ENCODE assay signal across 8 cellular contexts in genomic region chr19:17075035-17075859, GRCh38. TPM values are rescaled to one million over a fixed set of nuclear protein-coding genes. Genes with fewer than 3 reads are reported as not detected.
DNase-seq lines count a peak whose midpoint lies in the region; ATAC-seq and TF ChIP-seq lines count a peak whose summit lies in the region.

A gene with protein sequence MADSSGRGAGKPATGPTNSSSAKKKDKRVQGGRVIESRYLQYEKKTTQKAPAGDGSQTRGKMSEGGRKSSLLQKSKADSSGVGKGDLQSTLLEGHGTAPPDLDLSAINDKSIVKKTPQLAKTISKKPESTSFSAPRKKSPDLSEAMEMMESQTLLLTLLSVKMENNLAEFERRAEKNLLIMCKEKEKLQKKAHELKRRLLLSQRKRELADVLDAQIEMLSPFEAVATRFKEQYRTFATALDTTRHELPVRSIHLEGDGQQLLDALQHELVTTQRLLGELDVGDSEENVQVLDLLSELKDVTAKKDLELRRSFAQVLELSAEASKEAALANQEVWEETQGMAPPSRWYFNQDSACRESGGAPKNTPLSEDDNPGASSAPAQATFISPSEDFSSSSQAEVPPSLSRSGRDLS (minus strand): TSS chr19:17075452. CDS start chr19:17075422, 30 bp downstream.
A gene with protein sequence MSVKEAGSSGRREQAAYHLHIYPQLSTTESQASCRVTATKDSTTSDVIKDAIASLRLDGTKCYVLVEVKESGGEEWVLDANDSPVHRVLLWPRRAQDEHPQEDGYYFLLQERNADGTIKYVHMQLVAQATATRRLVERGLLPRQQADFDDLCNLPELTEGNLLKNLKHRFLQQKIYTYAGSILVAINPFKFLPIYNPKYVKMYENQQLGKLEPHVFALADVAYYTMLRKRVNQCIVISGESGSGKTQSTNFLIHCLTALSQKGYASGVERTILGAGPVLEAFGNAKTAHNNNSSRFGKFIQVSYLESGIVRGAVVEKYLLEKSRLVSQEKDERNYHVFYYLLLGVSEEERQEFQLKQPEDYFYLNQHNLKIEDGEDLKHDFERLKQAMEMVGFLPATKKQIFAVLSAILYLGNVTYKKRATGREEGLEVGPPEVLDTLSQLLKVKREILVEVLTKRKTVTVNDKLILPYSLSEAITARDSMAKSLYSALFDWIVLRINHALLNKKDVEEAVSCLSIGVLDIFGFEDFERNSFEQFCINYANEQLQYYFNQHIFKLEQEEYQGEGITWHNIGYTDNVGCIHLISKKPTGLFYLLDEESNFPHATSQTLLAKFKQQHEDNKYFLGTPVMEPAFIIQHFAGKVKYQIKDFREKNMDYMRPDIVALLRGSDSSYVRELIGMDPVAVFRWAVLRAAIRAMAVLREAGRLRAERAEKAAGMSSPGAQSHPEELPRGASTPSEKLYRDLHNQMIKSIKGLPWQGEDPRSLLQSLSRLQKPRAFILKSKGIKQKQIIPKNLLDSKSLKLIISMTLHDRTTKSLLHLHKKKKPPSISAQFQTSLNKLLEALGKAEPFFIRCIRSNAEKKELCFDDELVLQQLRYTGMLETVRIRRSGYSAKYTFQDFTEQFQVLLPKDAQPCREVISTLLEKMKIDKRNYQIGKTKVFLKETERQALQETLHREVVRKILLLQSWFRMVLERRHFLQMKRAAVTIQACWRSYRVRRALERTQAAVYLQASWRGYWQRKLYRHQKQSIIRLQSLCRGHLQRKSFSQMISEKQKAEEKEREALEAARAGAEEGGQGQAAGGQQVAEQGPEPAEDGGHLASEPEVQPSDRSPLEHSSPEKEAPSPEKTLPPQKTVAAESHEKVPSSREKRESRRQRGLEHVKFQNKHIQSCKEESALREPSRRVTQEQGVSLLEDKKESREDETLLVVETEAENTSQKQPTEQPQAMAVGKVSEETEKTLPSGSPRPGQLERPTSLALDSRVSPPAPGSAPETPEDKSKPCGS (N-terminal part only) (plus strand): TSS chr19:17075777. CDS start chr19:17101718, 25,941 bp downstream.

- peaks cover 6% of the 10 kb centered on the region for H3K27me3 Mint-ChIP-seq in neural progenitor cell (ENCODE audit: insufficient read depth, low read depth)

- H3K27ac ChIP-seq in foreskin keratinocyte = peak within 1 kb of the TSS; percentile 85
- H3K27ac ChIP-seq in neural progenitor cell = peak within 1 kb of the TSS; percentile 40
- peak within 1 kb of the TSS; percentile 70 for H3K27ac ChIP-seq in stomach smooth muscle (ENCODE audit: low read length)

- peaks cover 62% of the 10 kb centered on the region for H3K79me2 ChIP-seq in neural progenitor cell (ENCODE audit: low read depth)

- peaks cover 15% of the 10 kb centered on the region for H3F3A ChIP-seq in neural progenitor cell (ENCODE audit: low read depth)

- peak; percentile 99 for DNase-seq in GM03348 (ENCODE audit: low spot score)
- DNase-seq in HFF-Myc (ENCODE audit: extremely low read depth, low read depth) = peak; percentile 96
- peak; percentile 99 for DNase-seq in NAMALWA (ENCODE audit: low spot score)
- peak; percentile 97 for DNase-seq in SK-MEL-5 (ENCODE audit: low read depth, low spot score)
- DNase-seq in activated naive CD4-positive, alpha-beta T cell (lab: John Stamatoyannopoulos, UW) = peak; percentile 97 to 99 (median 98)
- peak; percentile 93 to 97 for DNase-seq in foreskin keratinocyte
- DNase-seq in neural progenitor cell (ENCODE audit: low spot score) = peak; percentile 100

- H3K27ac Mint-ChIP-seq in neural progenitor cell = peak within 1 kb of the TSS; percentile 91

- no peaks in the 10 kb centered on the region for H3K9me3 ChIP-seq in neural progenitor cell (ENCODE audit: low read depth)
- H3K9me3 ChIP-seq in stomach smooth muscle (ENCODE audit: control insufficient read depth in 2 of 2, low read length in 2 of 2) = no peaks in the 10 kb centered on the region

- H3K4me1 ChIP-seq in foreskin keratinocyte (peaks cover 15% of the 10 kb centered on the region), neural progenitor cell (peaks cover 26% of the 10 kb centered on the region), stomach smooth muscle (ENCODE audit: control insufficient read depth, insufficient read depth, low read length) (peaks cover 44% of the 10 kb centered on the region)

- peaks cover 14% of the 10 kb centered on the region for H3K36me3 Mint-ChIP-seq in neural progenitor cell

- H3K4me3 Mint-ChIP-seq in neural progenitor cell = peak within 1 kb of the TSS; percentile 99

- H3K9me3 Mint-ChIP-seq in neural progenitor cell = no peaks in the 10 kb centered on the region

- peak within 1 kb of the TSS; percentile 93 for H3K4me2 ChIP-seq in neural progenitor cell

- TF ChIP-seq CTCF in HFF-Myc (IDR thresholded peaks at IDR 0.05; ENCODE audit: low read depth, low read length, missing control alignments) (no peak), foreskin keratinocyte (conservative IDR thresholded peaks at IDR 0.05) (peak; percentile 10), neural progenitor cell (IDR thresholded peaks at IDR 0.05) (no peak)

- ATAC-seq in foreskin keratinocyte = peak; percentile 81

- H3K27me3 ChIP-seq in foreskin keratinocyte (no peaks in the 10 kb centered on the region), neural progenitor cell (peaks cover 8% of the 10 kb centered on the region), stomach smooth muscle (ENCODE audit: control insufficient read depth in 1 of 2, insufficient read depth in 2 of 2, low read length in 2 of 2) (no peaks in the 10 kb centered on the region)

- peak within 1 kb of the TSS; percentile 69 for H3K4me3 ChIP-seq in HFF-Myc (replicated peaks; ENCODE audit: low read depth, low read length)
- peak within 1 kb of the TSS; percentile 65 for H3K4me3 ChIP-seq in neural progenitor cell
- H3K4me3 ChIP-seq in stomach smooth muscle (ENCODE audit: low read length in 2 of 2) = peak within 1 kb of the TSS; percentile 82 to 93

- H3K36me3 ChIP-seq in neural progenitor cell (no peaks in the 10 kb centered on the region), stomach smooth muscle (ENCODE audit: control insufficient read depth in 2 of 2, insufficient read depth in 2 of 2, low read length in 2 of 2) (peaks cover 0 to 2% of the 10 kb centered on the region in 2 donors)

- peaks cover 54% of the 10 kb centered on the region for H3K4me1 Mint-ChIP-seq in neural progenitor cell

- peak within 1 kb of the TSS; percentile 67 for H3K9ac ChIP-seq in neural progenitor cell
- peak within 1 kb of the TSS; percentile 80 to 81 for H3K9ac ChIP-seq in stomach smooth muscle (ENCODE audit: low read length in 2 of 2)

- peak within 1 kb of the TSS; percentile 42 for H2AFZ ChIP-seq in neural progenitor cell (replicated peaks)

- in situ Hi-C loops in SK-MEL-5 (cut with HindIII; ENCODE audit: low pct_unique_long_range_greater_than_20kb, low sequenced_read_pairs) = no loop called here

- H4K20me1 ChIP-seq in neural progenitor cell (ENCODE audit: low read depth) = peaks cover 71% of the 10 kb centered on the region

RNA-seq across cellular contexts. Expression of the first gene that starts in this region (rescaled TPM):
- 4.1 and 6.7 TPM in 2 replicates for total RNA-seq in SK-MEL-5 (2014; rRNA removed; shearing (Covaris generic))
- polyA plus RNA-seq in SK-MEL-5 (2015; cell fraction: cytosol; rRNA removed) = 9.2 and 9.7 TPM in 2 replicates
- polyA plus RNA-seq in SK-MEL-5 (2015; cell fraction: nucleus; rRNA removed) = 18.9 and 26.1 TPM in 2 replicates
- 15.6 and 18.1 TPM in 2 replicates for total RNA-seq in foreskin keratinocyte
- polyA plus RNA-seq in foreskin keratinocyte = 18.7 and 20.6 TPM in 2 replicates
- 15.6 and 16.3 TPM in 2 replicates for total RNA-seq in neural progenitor cell (ENCODE audit: low replicate concordance)

RNA-seq across cellular contexts. Expression of the second gene that starts in this region (rescaled TPM):
- total RNA-seq in SK-MEL-5 (2014; rRNA removed; shearing (Covaris generic)) = 62.6 and 79.9 TPM in 2 replicates
- 108 and 118 TPM in 2 replicates for polyA plus RNA-seq in SK-MEL-5 (2015; cell fraction: cytosol; rRNA removed)
- 399 and 495 TPM in 2 replicates for polyA plus RNA-seq in SK-MEL-5 (2015; cell fraction: nucleus; rRNA removed)
- 41.3 and 48.6 TPM in 2 replicates for total RNA-seq in foreskin keratinocyte
- 29.1 and 32.6 TPM in 2 replicates for polyA plus RNA-seq in foreskin keratinocyte
- 38.5 and 42.2 TPM in 2 replicates for total RNA-seq in neural progenitor cell (ENCODE audit: low replicate concordance)

Comparison
In these comparisons a context has a peak if more than half of its experiments do, and no peak if none do; other contexts are left out.
1. Peak in every context shown above with its lines: DNase-seq, ATAC-seq, H3K4me3 ChIP-seq and H3K27ac ChIP-seq.